Comparison of ENCODE assay signal across 1 cellular context in the genomic region with DNA sequence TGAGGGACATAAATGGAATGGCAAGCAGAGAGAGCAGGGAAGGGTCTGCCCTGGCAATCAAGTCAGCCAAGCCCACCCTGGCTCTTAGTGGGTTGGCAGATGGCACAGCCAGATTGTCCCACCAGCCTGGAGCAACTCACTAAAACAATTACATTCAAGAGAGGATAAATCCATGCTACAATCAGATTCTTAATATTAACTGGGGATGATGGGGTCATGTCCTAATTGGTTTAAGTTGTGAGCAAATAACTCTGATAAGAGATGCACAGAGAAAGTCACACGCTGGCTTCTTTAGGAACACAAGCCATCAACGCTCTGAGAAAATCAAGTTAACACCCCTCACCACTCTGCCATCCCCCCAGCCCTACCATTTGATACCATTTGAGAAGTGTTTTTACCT.
TF ChIP-seq lines count a peak whose summit lies in the region.

No MANE protein-coding gene starts in this region.

TF ChIP-seq in H1, 55 proteins besides CTCF, POLR2A, EP300 and RAD21 (continued from another document):
- TF ChIP-seq, protein P1, sequence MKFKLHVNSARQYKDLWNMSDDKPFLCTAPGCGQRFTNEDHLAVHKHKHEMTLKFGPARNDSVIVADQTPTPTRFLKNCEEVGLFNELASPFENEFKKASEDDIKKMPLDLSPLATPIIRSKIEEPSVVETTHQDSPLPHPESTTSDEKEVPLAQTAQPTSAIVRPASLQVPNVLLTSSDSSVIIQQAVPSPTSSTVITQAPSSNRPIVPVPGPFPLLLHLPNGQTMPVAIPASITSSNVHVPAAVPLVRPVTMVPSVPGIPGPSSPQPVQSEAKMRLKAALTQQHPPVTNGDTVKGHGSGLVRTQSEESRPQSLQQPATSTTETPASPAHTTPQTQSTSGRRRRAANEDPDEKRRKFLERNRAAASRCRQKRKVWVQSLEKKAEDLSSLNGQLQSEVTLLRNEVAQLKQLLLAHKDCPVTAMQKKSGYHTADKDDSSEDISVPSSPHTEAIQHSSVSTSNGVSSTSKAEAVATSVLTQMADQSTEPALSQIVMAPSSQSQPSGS (IDR thresholded peaks at IDR 0.05; ENCODE audit: low read length), result no peak
- TF ChIP-seq YY1 (IDR thresholded peaks at IDR 0.05; ENCODE audit: low read depth, low read length) (no peak), TBP (IDR thresholded peaks at IDR 0.05; ENCODE audit: low read depth, low read length) (no peak), SIX5 (IDR thresholded peaks at IDR 0.05; ENCODE audit: low read depth, low read length) (no peak), SRF (IDR thresholded peaks at IDR 0.05; ENCODE audit: low read depth, low read length) (no peak), HDAC2 (IDR thresholded peaks at IDR 0.05; ENCODE audit: borderline replicate concordance in 1 of 2, low read depth in 2 of 2, low read length in 2 of 2) (no peak), ZNF274 (IDR thresholded peaks at IDR 0.05; ENCODE audit: borderline replicate concordance, extremely low read depth, low read length) (no peak), KDM5A (IDR thresholded peaks at IDR 0.05; ENCODE audit: low read length) (no peak), JUND (IDR thresholded peaks at IDR 0.05; ENCODE audit: low read length) (no peak)
